17 cellular contexts compared by ENCODE assay signal in the genomic region with DNA sequence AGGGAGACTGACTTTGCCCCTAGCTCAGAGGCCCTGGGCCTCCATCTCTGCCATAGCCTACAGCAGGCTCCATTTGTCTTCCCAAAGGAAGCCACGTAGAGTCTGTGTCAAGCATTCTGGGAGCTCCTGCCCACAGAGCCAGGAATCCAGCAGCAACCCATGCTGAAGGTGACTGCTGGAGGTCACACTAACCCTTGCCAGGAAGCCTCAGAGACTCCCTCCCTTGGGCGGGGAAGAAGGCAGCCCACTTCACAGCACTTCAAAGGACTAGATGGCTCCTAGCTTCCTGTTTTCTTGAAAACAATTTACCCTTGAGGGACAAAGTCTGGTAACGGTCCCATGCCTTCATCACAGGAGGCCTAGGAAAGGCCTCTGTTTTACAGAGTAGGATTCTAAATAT. TPM values are rescaled to one million over a fixed set of nuclear protein-coding genes. Genes with fewer than 3 reads are reported as not detected.
DNase-seq lines count a peak whose midpoint lies in the region; ATAC-seq and TF ChIP-seq lines count a peak whose summit lies in the region.
"Had no signal": no experiment of that assay in that cellular context is flagged by ENCODE, and none has a peak within 500 bp of the region (broad histone marks: within the 10 kb centered on the region; RNA-seq: fewer than 3 reads in every experiment).

No MANE protein-coding gene starts in this region.

- no peaks in the 10 kb centered on the region for H3K36me3 ChIP-seq in tibial artery
- H3K36me3 ChIP-seq: left lung, upper lobe of left lung had no signal

- H3K27me3 ChIP-seq in tibial artery = no peaks in the 10 kb centered on the region
- H3K27me3 ChIP-seq: left lung, upper lobe of left lung had no signal

- peaks cover 2% of the 10 kb centered on the region for H3K36me3 Mint-ChIP-seq in activated CD8-positive, alpha-beta T cell treated with anti-CD3 and anti-CD28 coated beads, Interleukin-2, amount 10 ng/mL, durations not matched to agents 7 days and 5 days (ENCODE audit: low read depth)
- no peaks in the 10 kb centered on the region for H3K36me3 Mint-ChIP-seq in activated CD8-positive, alpha-beta T cell treated with anti-CD3 and anti-CD28 coated beads for 36 hours (ENCODE audit: low read depth)
- H3K36me3 Mint-ChIP-seq in naive thymus-derived CD8-positive, alpha-beta T cell = no peaks in the 10 kb centered on the region

- CTCF ChIA-PET in activated CD8-positive, alpha-beta T cell treated with anti-CD3 and anti-CD28 coated beads, Interleukin-2, amount 10 ng/mL, durations not matched to agents 7 days and 5 days (lab: Charles Lee) = interaction anchor here (1.0 to 3.1 kb wide), 3 partner anchors 28 to 65 kb away, joined by 4 to 11 read pairs (median 6); no protein-coding TSS in a partner anchor
- CTCF ChIA-PET in activated CD8-positive, alpha-beta T cell treated with anti-CD3 and anti-CD28 coated beads for 36 hours (lab: Charles Lee) = no interaction called here

- H3K9me3 ChIP-seq in tibial artery = no peaks in the 10 kb centered on the region
- H3K9me3 ChIP-seq: left lung, upper lobe of left lung had no signal

- peaks cover 0 to 61% (median 33%) of the 10 kb centered on the region in 4 donors for H3K4me1 ChIP-seq in tibial artery

- H3K4me3 Mint-ChIP-seq in activated CD8-positive, alpha-beta T cell treated with anti-CD3 and anti-CD28 coated beads, Interleukin-2, amount 10 ng/mL, durations not matched to agents 7 days and 5 days = no peak overlapping the region
- no peak overlapping the region for H3K4me3 Mint-ChIP-seq in activated CD8-positive, alpha-beta T cell treated with anti-CD3 and anti-CD28 coated beads for 36 hours
- peak overlapping the region in 2 of 10 donors; percentile 15 to 41 for H3K4me3 Mint-ChIP-seq in naive thymus-derived CD8-positive, alpha-beta T cell
- H3K4me3 Mint-ChIP-seq: CD4-positive, alpha-beta T cell had no signal

- TF ChIP-seq CTCF in activated CD8-positive, alpha-beta T cell treated with anti-CD3 and anti-CD28 coated beads for 36 hours (IDR thresholded peaks at IDR 0.05) = no peak
- no peak for TF ChIP-seq CTCF in tibial artery (IDR thresholded peaks at IDR 0.05)

- intact Hi-C loops in activated CD8-positive, alpha-beta T cell treated with anti-CD3 and anti-CD28 coated beads for 36 hours (cut with micrococcal nuclease) = no loop called here
- intact Hi-C loops in tibial artery (cut with DNase I; ENCODE audit: low total_unique reads) = no loop called here

- no peak overlapping the region for H3K4me3 ChIP-seq in tibial artery
- H3K4me3 ChIP-seq: left lung, upper lobe of left lung had no signal

- H3K27ac Mint-ChIP-seq in activated CD8-positive, alpha-beta T cell treated with anti-CD3 and anti-CD28 coated beads, Interleukin-2, amount 10 ng/mL, durations not matched to agents 7 days and 5 days = peak overlapping the region; percentile 74
- no peak overlapping the region for H3K27ac Mint-ChIP-seq in activated CD8-positive, alpha-beta T cell treated with anti-CD3 and anti-CD28 coated beads for 36 hours
- peak overlapping the region in 4 of 10 donors; percentile 25 to 61 (median 43) for H3K27ac Mint-ChIP-seq in naive thymus-derived CD8-positive, alpha-beta T cell
- H3K27ac Mint-ChIP-seq: CD4-positive, alpha-beta T cell had no signal

- POLR2A ChIA-PET in activated CD8-positive, alpha-beta T cell treated with anti-CD3 and anti-CD28 coated beads, Interleukin-2, amount 10 ng/mL, durations not matched to agents 7 days and 5 days (lab: Charles Lee) = no interaction called here
- POLR2A ChIA-PET in activated CD8-positive, alpha-beta T cell treated with anti-CD3 and anti-CD28 coated beads for 36 hours (lab: Charles Lee) = interaction anchor here (0.6 kb wide), 1 partner anchor 15 kb away, joined by 3 read pairs; no protein-coding TSS in a partner anchor
- POLR2A ChIA-PET in naive thymus-derived CD8-positive, alpha-beta T cell (lab: Charles Lee) = no interaction called here

- peak; percentile 65 for ATAC-seq in activated CD8-positive, alpha-beta T cell treated with anti-CD3 and anti-CD28 coated beads, Interleukin-2, amount 10 ng/mL, durations not matched to agents 7 days and 5 days
- ATAC-seq in activated CD8-positive, alpha-beta T cell treated with anti-CD3 and anti-CD28 coated beads for 36 hours = no peak
- ATAC-seq in naive thymus-derived CD8-positive, alpha-beta T cell = peak; percentile 20 to 41
- no peak for ATAC-seq in GM19467 (IDR thresholded peaks at IDR 0.05; ENCODE audit: unreplicated experiment)
- ATAC-seq: left lung had no signal

- H3K9me3 Mint-ChIP-seq in activated CD8-positive, alpha-beta T cell treated with anti-CD3 and anti-CD28 coated beads, Interleukin-2, amount 10 ng/mL, durations not matched to agents 7 days and 5 days (ENCODE audit: insufficient read depth) = no peaks in the 10 kb centered on the region
- peaks cover 2% of the 10 kb centered on the region for H3K9me3 Mint-ChIP-seq in activated CD8-positive, alpha-beta T cell treated with anti-CD3 and anti-CD28 coated beads for 36 hours
- H3K9me3 Mint-ChIP-seq in naive thymus-derived CD8-positive, alpha-beta T cell = peaks cover 0 to 3% (median 0%) of the 10 kb centered on the region in 9 donors
- H3K9me3 Mint-ChIP-seq: brain; CD4-positive, alpha-beta T cell had no signal

- DNase-seq in activated CD8-positive, alpha-beta T cell treated with anti-CD3 and anti-CD28 coated beads, Interleukin-2, amount 10 ng/mL, durations not matched to agents 7 days and 5 days = peak; percentile 29
- no peak for DNase-seq in activated CD8-positive, alpha-beta T cell treated with anti-CD3 and anti-CD28 coated beads for 36 hours
- DNase-seq in central memory CD4-positive, alpha-beta T cell = peak; percentile 1
- DNase-seq in naive thymus-derived CD8-positive, alpha-beta T cell = no peak
- DNase-seq in tibial artery (no peak), nucleus accumbens (lab: John Stamatoyannopoulos, UW) (no peak), A172 (ENCODE audit: low spot score) (no peak)
- DNase-seq: activated CD8-positive, alpha-beta memory T cell treated with anti-CD3 and anti-CD28 coated beads for 24 hours; activated effector memory CD4-positive, alpha-beta T cell treated with Interleukin-2 at 50 U/mL for 16 hours; CD4-positive, alpha-beta T cell; left lung; NCI-H524 treated with DMSO at 0.1 percent for 48 hours; OCI-M1; upper lobe of left lung had no signal

- H3K4me1 Mint-ChIP-seq in activated CD8-positive, alpha-beta T cell treated with anti-CD3 and anti-CD28 coated beads, Interleukin-2, amount 10 ng/mL, durations not matched to agents 7 days and 5 days (ENCODE audit: low read depth) = peaks cover 35% of the 10 kb centered on the region
- peaks cover 19% of the 10 kb centered on the region for H3K4me1 Mint-ChIP-seq in activated CD8-positive, alpha-beta T cell treated with anti-CD3 and anti-CD28 coated beads for 36 hours (ENCODE audit: low read depth)
- H3K4me1 Mint-ChIP-seq in naive thymus-derived CD8-positive, alpha-beta T cell = peaks cover 17 to 29% (median 25%) of the 10 kb centered on the region in 4 donors

- H3K27me3 Mint-ChIP-seq in activated CD8-positive, alpha-beta T cell treated with anti-CD3 and anti-CD28 coated beads, Interleukin-2, amount 10 ng/mL, durations not matched to agents 7 days and 5 days (ENCODE audit: low read depth) = no peaks in the 10 kb centered on the region
- H3K27me3 Mint-ChIP-seq in activated CD8-positive, alpha-beta T cell treated with anti-CD3 and anti-CD28 coated beads for 36 hours = no peaks in the 10 kb centered on the region
- no peaks in the 10 kb centered on the region for H3K27me3 Mint-ChIP-seq in naive thymus-derived CD8-positive, alpha-beta T cell
- H3K27me3 Mint-ChIP-seq: brain; CD4-positive, alpha-beta T cell had no signal

- peak overlapping the region; percentile 93 to 94 for H3K27ac ChIP-seq in tibial artery
- H3K27ac ChIP-seq: left lung, upper lobe of left lung had no signal

RNA-seq across cellular contexts. Expression of a gene that starts 1.7 kb away (rescaled TPM):
- total RNA-seq in activated CD8-positive, alpha-beta T cell treated with anti-CD3 and anti-CD28 coated beads, Interleukin-2, amount 10 ng/mL, durations not matched to agents 7 days and 5 days = not detected
- total RNA-seq in activated CD8-positive, alpha-beta T cell treated with anti-CD3 and anti-CD28 coated beads for 36 hours = not detected
- under 1 TPM in 1 of 2 experiments, not detected in 1; 0.78 TPM for total RNA-seq in naive thymus-derived CD8-positive, alpha-beta T cell
- not detected for polyA plus RNA-seq in naive thymus-derived CD8-positive, alpha-beta T cell
- total RNA-seq in A172 (2014; rRNA removed; shearing (Covaris generic)) = 4.7 TPM in 1 of 2 replicates, not detected in the other
- total RNA-seq: SK-MEL-5 had no signal

Comparison
In these comparisons a context has a peak if more than half of its experiments do, and no peak if none do; other contexts are left out.
1. ATAC-seq: peak in activated CD8-positive, alpha-beta T cell treated with anti-CD3 and anti-CD28 coated beads, Interleukin-2, amount 10 ng/mL, durations not matched to agents 7 days and 5 days (single experiment) and naive thymus-derived CD8-positive, alpha-beta T cell (2 of 2); none in activated CD8-positive, alpha-beta T cell treated with anti-CD3 and anti-CD28 coated beads for 36 hours (single experiment) and GM19467 (single experiment).
2. DNase-seq: peak in activated CD8-positive, alpha-beta T cell treated with anti-CD3 and anti-CD28 coated beads, Interleukin-2, amount 10 ng/mL, durations not matched to agents 7 days and 5 days (single experiment) and central memory CD4-positive, alpha-beta T cell (single experiment); none in activated CD8-positive, alpha-beta T cell treated with anti-CD3 and anti-CD28 coated beads for 36 hours (single experiment), naive thymus-derived CD8-positive, alpha-beta T cell (0 of 10), tibial artery (0 of 2), nucleus accumbens (0 of 56) and A172 (single experiment).